8 cellular contexts compared by ENCODE assay signal in genomic region chr5:136249678-136250266, GRCh38. TPM values are rescaled to one million over a fixed set of nuclear protein-coding genes. Genes with fewer than 3 reads are reported as not detected.
DNase-seq lines count a peak whose midpoint lies in the region; ATAC-seq and TF ChIP-seq lines count a peak whose summit lies in the region.

No MANE protein-coding gene starts in this region.

- H3K4me1 Mint-ChIP-seq in brain: peaks cover 5% of the 10 kb centered on the region

- H3K9me3 Mint-ChIP-seq in brain: peaks cover 0 to 4% (median 0%) of the 10 kb centered on the region in 5 experiments

- no peak overlapping the region for H3K27ac ChIP-seq in suprapubic skin

- H3K27me3 Mint-ChIP-seq in brain: peaks cover 6% of the 10 kb centered on the region

- no peak for TF ChIP-seq POLR2A in suprapubic skin (IDR thresholded peaks at IDR 0.05)

- no peaks in the 10 kb centered on the region for H3K27me3 ChIP-seq in suprapubic skin

- H3K4me1 ChIP-seq in suprapubic skin: no peaks in the 10 kb centered on the region

- TF ChIP-seq CTCF in brain (conservative IDR thresholded peaks at IDR 0.05): peak; percentile 96 to 97
- TF ChIP-seq CTCF in suprapubic skin (IDR thresholded peaks at IDR 0.05): peak; percentile 29 to 76

- ATAC-seq in HG02759 (IDR thresholded peaks at IDR 0.05; ENCODE audit: unreplicated experiment) (peak; percentile 56), GM19023 (IDR thresholded peaks at IDR 0.05; ENCODE audit: unreplicated experiment) (no peak)

- no peaks in the 10 kb centered on the region for H3K9me3 ChIP-seq in suprapubic skin

- H3K4me3 ChIP-seq in suprapubic skin: no peak overlapping the region

- H3K4me3 Mint-ChIP-seq in brain: no peak overlapping the region

- WGBS in suprapubic skin: 7% methylated on average over 5 of the region's 5 CpGs

- no peak overlapping the region for H3K27ac Mint-ChIP-seq in brain

- TF ChIP-seq EP300 in suprapubic skin (IDR thresholded peaks at IDR 0.05): no peak

- peak; percentile 71 for DNase-seq in EH (ENCODE audit: low read depth)
- DNase-seq in NCI-H524 treated with DMSO at 0.1 percent for 48 hours (lab: John Stamatoyannopoulos, UW): peak; percentile 35
- peak; percentile 75 for DNase-seq in inferior parietal cortex (ENCODE audit: extremely low spot score)
- DNase-seq in suprapubic skin (ENCODE audit: low spot score in 2 of 2): no peak
- DNase-seq in GM19238 (ENCODE audit: insufficient read length, low spot score): no peak

- no peaks in the 10 kb centered on the region for H3K36me3 Mint-ChIP-seq in brain

- no peaks in the 10 kb centered on the region for H3K36me3 ChIP-seq in suprapubic skin

RNA-seq across cellular contexts. Expression of gene SMIM32, which starts 56.8 kb away (rescaled TPM):
- polyA plus RNA-seq in brain (ENCODE audit: insufficient read depth, low read depth, low replicate concordance): 1.8 TPM
- not detected for total RNA-seq in suprapubic skin

Comparison
In these comparisons a context has a peak if more than half of its experiments do, and no peak if none do; other contexts are left out.
1. DNase-seq: peak in EH (single experiment), NCI-H524 treated with DMSO at 0.1 percent for 48 hours (single experiment) and inferior parietal cortex (single experiment); none in suprapubic skin (0 of 2) and GM19238 (single experiment).